Comparison of ENCODE assay signal across 24 cellular contexts in genomic region chr10:7205656-7206055, GRCh38.
"Had no signal": no experiment of that assay in that cellular context is flagged by ENCODE, and none has a peak within 500 bp of the region (broad histone marks: within the 10 kb centered on the region; RNA-seq: fewer than 3 reads in every experiment).

No MANE protein-coding gene starts in this region.

- H3K4me3 Mint-ChIP-seq: naive thymus-derived CD8-positive, alpha-beta T cell; T-helper 1 cell treated with Interleukin-12 subunit alpha and Interleukin-12 subunit beta and Interleukin-4 antibody, amounts not matched to agents 30 μg/mL and 1 μg/mL, for 36 hours had no signal

- H3K27me3 ChIP-seq: esophagus muscularis mucosa, left lung, stomach, upper lobe of left lung had no signal

- ATAC-seq: left lung; naive thymus-derived CD8-positive, alpha-beta T cell had no signal

- FAIRE-seq: endothelial cell of umbilical vein, keratinocyte had no signal

- H3K27ac ChIP-seq: esophagus muscularis mucosa, parathyroid adenoma, skin epidermis, stomach, thoracic aorta, upper lobe of left lung, WERI-Rb-1 had no signal

- H3K36me3 ChIP-seq: left lung, thoracic aorta, WERI-Rb-1 had no signal

- DNase-seq: activated CD4-positive, alpha-beta T cell treated with anti-CD3 and anti-CD28 coated beads for 1 hour; activated CD8-positive, alpha-beta memory T cell treated with anti-CD3 and anti-CD28 coated beads for 24 hours; activated CD8-positive, alpha-beta memory T cell treated with anti-CD3 and anti-CD28 coated beads, Interleukin-2, amount 50 U/mL, for 48 hours; activated effector memory CD4-positive, alpha-beta T cell treated with Interleukin-2 at 50 U/mL for 16 hours; activated naive CD4-positive, alpha-beta T cell treated with anti-CD3 and anti-CD28 coated beads, Interleukin-2, amount 50 U/mL, for 16 hours; activated T-cell treated with anti-CD3 and anti-CD28 coated beads, Interleukin-2, amount 50 U/mL, for 48 hours; amniotic stem cell; dermis blood vessel endothelial cell; effector memory CD4-positive, alpha-beta T cell; left lung; mesendoderm; naive thymus-derived CD8-positive, alpha-beta T cell; stimulated activated CD4-positive, alpha-beta T cell treated with anti-CD3 and anti-CD28 coated beads, Interleukin-15, amount 100 ng/mL, for 24 hours; stimulated activated CD4-positive, alpha-beta T cell treated with anti-CD3 and anti-CD28 coated beads, Interleukin-2, amount 100 ng/mL, for 48 hours; stomach; upper lobe of left lung; WERI-Rb-1 had no signal

- H3K27ac Mint-ChIP-seq: T-helper 1 cell treated with Interleukin-12 subunit alpha and Interleukin-12 subunit beta and Interleukin-4 antibody, amounts not matched to agents 30 μg/mL and 1 μg/mL, for 36 hours had no signal

- H3K4me3 ChIP-seq: esophagus muscularis mucosa, left lung, skin epidermis, stomach, thoracic aorta, upper lobe of left lung had no signal

- H3K27me3 Mint-ChIP-seq: naive thymus-derived CD8-positive, alpha-beta T cell had no signal

- H3K9me3 ChIP-seq: esophagus muscularis mucosa, left lung, stomach, thoracic aorta, upper lobe of left lung had no signal

- H3K4me1 ChIP-seq: parathyroid adenoma had no signal

- H3K9me3 Mint-ChIP-seq: naive thymus-derived CD8-positive, alpha-beta T cell; T-helper 1 cell treated with Interleukin-12 subunit alpha and Interleukin-12 subunit beta and Interleukin-4 antibody, amounts not matched to agents 30 μg/mL and 1 μg/mL, for 36 hours had no signal
